In the genomic region with DNA sequence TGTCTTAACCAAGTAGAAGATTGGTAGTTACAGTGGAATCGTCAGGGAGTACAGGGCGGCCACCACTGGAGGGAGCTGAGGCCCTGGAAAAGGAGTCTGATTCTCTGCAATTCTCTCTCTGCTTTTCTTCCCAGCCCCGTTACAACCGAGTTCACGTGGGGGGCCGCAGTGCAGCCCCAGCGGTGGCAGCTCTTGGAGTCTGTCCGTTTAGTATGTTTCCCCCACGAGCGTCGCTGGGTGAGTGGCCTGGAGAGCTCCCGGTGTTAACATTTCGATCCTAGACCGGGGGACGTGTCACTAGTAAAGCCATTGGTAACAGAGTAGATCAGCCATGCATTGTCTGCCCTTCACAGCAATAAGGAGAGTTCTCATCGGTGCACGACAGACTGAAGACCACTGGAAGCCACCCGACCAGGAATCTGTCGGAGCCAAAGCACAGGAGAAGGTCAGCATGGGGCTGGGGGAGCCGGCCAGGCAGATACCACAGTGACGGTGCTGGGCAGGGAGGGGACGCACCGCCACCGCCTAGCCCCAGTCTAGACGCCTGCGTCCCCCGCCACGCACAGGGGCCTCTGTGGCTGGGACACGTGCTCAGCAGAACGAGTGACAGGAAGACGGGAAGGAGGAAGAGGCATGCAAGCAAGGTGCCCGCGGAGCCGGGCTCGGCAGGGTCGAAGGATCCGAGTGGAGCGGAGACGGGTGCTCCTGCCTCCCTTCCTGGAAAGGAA, we compare ENCODE assay signal across 8 cellular contexts. TPM values are rescaled to one million over a fixed set of nuclear protein-coding genes. Genes with fewer than 3 reads are reported as not detected.
A peak's percentile ranks its signal among the peaks of the same experiment; 100 is the strongest.
DNase-seq lines count a peak whose midpoint lies in the region; ATAC-seq lines count a peak whose summit lies in the region.

No MANE protein-coding gene starts in this region.

- ATAC-seq in T-helper 17 cell, result no peak
- ATAC-seq in GM21526 (IDR thresholded peaks at IDR 0.05; ENCODE audit: low FRiP score, unreplicated experiment), result no peak
- ATAC-seq in HG03565 (IDR thresholded peaks at IDR 0.05; ENCODE audit: unreplicated experiment), result no peak

- H3K4me1 Mint-ChIP-seq in T-helper 17 cell, result peaks cover 34% of the 10 kb centered on the region

- no peak overlapping the region for H3K4me3 Mint-ChIP-seq in T-helper 17 cell

- peak overlapping the region; percentile 49 for H3K27ac ChIP-seq in substantia nigra (ENCODE audit: low read depth, low read length, poor library complexity, severe bottlenecking)

- H3K9me3 ChIP-seq in T-helper 17 cell (ENCODE audit: control insufficient read depth, low read length, poor library complexity, severe bottlenecking), result no peaks in the 10 kb centered on the region

- DNase-seq in stimulated activated CD4-positive, alpha-beta T cell treated with anti-CD3 and anti-CD28 coated beads, Interleukin-4, amount 100 ng/mL, for 1 hour, result peak; percentile 47
- no peak for DNase-seq in stimulated activated CD4-positive, alpha-beta T cell treated with anti-CD3 and anti-CD28 coated beads, Interleukin-2, amount 100 ng/mL, for 48 hours
- DNase-seq in T-helper 17 cell (no peak), fibroblast of peridontal ligament (ENCODE audit: extremely low read depth) (peak; percentile 56), substantia nigra (lab: John Stamatoyannopoulos, UW) (peak in 16 of 49 donors; percentile 18 to 65 (median 34)), iPS-NIHi7 (ENCODE audit: extremely low spot score) (no peak)

- peaks cover 14% of the 10 kb centered on the region for H3K36me3 Mint-ChIP-seq in T-helper 17 cell (ENCODE audit: low read depth)

- peak overlapping the region; percentile 92 for H3K27ac Mint-ChIP-seq in T-helper 17 cell

- no peaks in the 10 kb centered on the region for H3K27me3 Mint-ChIP-seq in T-helper 17 cell

RNA-seq across cellular contexts. Expression of gene SLC16A3, which starts 15.7 kb away (rescaled TPM):
- 10 to 100 TPM; 47.2 to 56.2 TPM for total RNA-seq in T-helper 17 cell

RNA-seq across cellular contexts. Expression of gene CSNK1D, which starts 28.9 kb away (rescaled TPM):
- total RNA-seq in T-helper 17 cell, result 100 to 1,000 TPM; 218 to 273 TPM

RNA-seq across cellular contexts. Expression of gene CCDC57, which starts 31.9 kb away (rescaled TPM):
- 10 to 100 TPM; 79.1 to 89.0 TPM for total RNA-seq in T-helper 17 cell

Comparison
In these comparisons a context has a peak if more than half of its experiments do, and no peak if none do; other contexts are left out.
1. DNase-seq: peak in stimulated activated CD4-positive, alpha-beta T cell treated with anti-CD3 and anti-CD28 coated beads, Interleukin-4, amount 100 ng/mL, for 1 hour (single experiment) and fibroblast of peridontal ligament (single experiment); none in stimulated activated CD4-positive, alpha-beta T cell treated with anti-CD3 and anti-CD28 coated beads, Interleukin-2, amount 100 ng/mL, for 48 hours (0 of 2), T-helper 17 cell (0 of 3) and iPS-NIHi7 (single experiment).